In the genomic region with DNA sequence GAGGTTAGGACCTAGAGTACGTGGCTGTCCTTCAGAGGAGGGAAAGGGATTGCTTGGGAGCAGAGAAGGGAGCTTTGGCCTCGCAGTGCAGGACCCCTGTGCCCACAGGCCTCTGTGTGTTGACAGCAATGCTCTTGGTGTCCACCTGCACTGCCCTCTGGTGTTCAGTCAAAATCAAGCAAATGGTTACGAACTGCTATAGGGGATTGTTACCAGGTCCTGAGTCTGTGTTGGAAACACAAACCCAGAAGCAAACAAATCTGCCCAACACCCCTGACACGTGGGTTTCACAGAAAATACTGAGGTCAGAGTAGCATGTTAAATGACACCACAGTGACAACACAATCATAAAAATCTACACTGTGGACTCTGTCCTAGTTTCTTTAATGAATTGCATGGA, we compare ENCODE assay signal across 8 cellular contexts.
DNase-seq lines count a peak whose midpoint lies in the region; ATAC-seq and TF ChIP-seq lines count a peak whose summit lies in the region.
"Not testable (repeated sequence)": the region's sequence is repeated elsewhere in the genome, so short reads cannot be mapped to it uniquely, and the experiment has no call there.

No MANE protein-coding gene starts in this region.

- ATAC-seq in DND-41 (ENCODE audit: insufficient read depth, low read depth): not testable (repeated sequence)

- not testable (repeated sequence) for DNase-seq in A673 (ENCODE audit: low spot score); DND-41
- peak; percentile 0 for DNase-seq in H7
- peak; percentile 24 for DNase-seq in NCI-H69 (lab: John Stamatoyannopoulos, UW)
- peak; percentile 23 for DNase-seq in SW480 (ENCODE audit: low spot score)
- peak; percentile 2 for DNase-seq in cerebellar cortex (ENCODE audit: low spot score)
- peak; percentile 5 for DNase-seq in hepatocyte (ENCODE audit: low spot score)
- peak; percentile 38 for DNase-seq in nephron progenitor cell

- TF ChIP-seq CTCF in A673 (conservative IDR thresholded peaks at IDR 0.05; ENCODE audit: low read depth, low read length): peak; percentile 28; the same call in 1 of the 2 replicates
- TF ChIP-seq CTCF in DND-41 (IDR thresholded peaks at IDR 0.05; ENCODE audit: borderline replicate concordance, extremely low read depth, low read length, poor library complexity, severe bottlenecking): peak; percentile 14
- TF ChIP-seq CTCF in hepatocyte (IDR thresholded peaks at IDR 0.05; ENCODE audit: poor library complexity): peak; percentile 45
- peak; percentile 42 for TF ChIP-seq CTCF in nephron progenitor cell (IDR thresholded peaks at IDR 0.05)

- H3K9ac ChIP-seq in DND-41 (ENCODE audit: low read depth, low read length): not testable (repeated sequence)

- not testable (repeated sequence) for H3K4me1 ChIP-seq in A673 (ENCODE audit: insufficient read depth, low read length, poor library complexity, severe bottlenecking); DND-41 (ENCODE audit: insufficient read depth, low read length); hepatocyte (ENCODE audit: insufficient read depth)

- intact Hi-C loops in A673 (cut with micrococcal nuclease; ENCODE audit: unreplicated experiment): not testable (repeated sequence)

- not testable (repeated sequence) for H3K4me2 ChIP-seq in DND-41 (ENCODE audit: insufficient read depth, low read length); hepatocyte

- BruUV-seq in A673 (replicated peaks; lab: Mats Ljungman, UMichigan): not testable (repeated sequence)

- not testable (repeated sequence) for H3K9me3 Mint-ChIP-seq in nephron progenitor cell

- not testable (repeated sequence) for H3K36me3 Mint-ChIP-seq in nephron progenitor cell (ENCODE audit: low read depth)

- not testable (repeated sequence) for H3K36me3 ChIP-seq in A673 (ENCODE audit: insufficient read depth, low read length, poor library complexity, severe bottlenecking); DND-41 (ENCODE audit: insufficient read depth, low read length); H7 (replicated peaks; ENCODE audit: control insufficient read depth, insufficient read depth, low read length); hepatocyte (replicated peaks; ENCODE audit: insufficient read depth, low read depth)

- H3K4me3 ChIP-seq in A673 (ENCODE audit: low read depth, low read length, poor library complexity, severe bottlenecking); DND-41 (ENCODE audit: low read depth in 1 of 2, low read length in 2 of 2); H7 (ENCODE audit: insufficient read depth, low read depth, low read length); hepatocyte: not testable (repeated sequence)

- H3K4me1 Mint-ChIP-seq in nephron progenitor cell: not testable (repeated sequence)

- WGBS in hepatocyte (ENCODE audit: low lambda C conversion rate, missing lambda C conversion rate): 27% methylated on average over 4 of the region's 4 CpGs

- H3K27me3 Mint-ChIP-seq in nephron progenitor cell (ENCODE audit: low read depth, poor library complexity): not testable (repeated sequence)

- H3K9me3 ChIP-seq in A673 (ENCODE audit: low read depth, low read length, poor library complexity, severe bottlenecking); DND-41 (ENCODE audit: insufficient read depth, low read length, severe bottlenecking); hepatocyte (ENCODE audit: low read depth): not testable (repeated sequence)

- H2AFZ ChIP-seq in DND-41 (ENCODE audit: low read depth, low read length); hepatocyte: not testable (repeated sequence)

- H3K27ac ChIP-seq in A673 (ENCODE audit: low read depth, low read length, poor library complexity, severe bottlenecking); DND-41 (ENCODE audit: low read length); hepatocyte: not testable (repeated sequence)

- H3K27me3 ChIP-seq in A673 (replicated peaks; ENCODE audit: insufficient read depth, low read depth, low read length, poor library complexity); DND-41 (ENCODE audit: insufficient read depth, low read length, poor library complexity); H7 (ENCODE audit: control insufficient read depth, insufficient read depth, low read length); hepatocyte: not testable (repeated sequence)

- not testable (repeated sequence) for H3K79me2 ChIP-seq in DND-41 (ENCODE audit: insufficient read depth, low read length); hepatocyte

- not testable (repeated sequence) for H4K20me1 ChIP-seq in DND-41 (ENCODE audit: insufficient read depth, low read length); hepatocyte (ENCODE audit: insufficient read depth, poor library complexity, severe bottlenecking)

- POLR2A ChIA-PET in A673 (lab: Charles Lee; ENCODE audit: low non-redundant PET): not testable (repeated sequence)

- not testable (repeated sequence) for H3K4me3 Mint-ChIP-seq in nephron progenitor cell

- CTCF ChIA-PET in A673 (lab: Charles Lee): not testable (repeated sequence)

- H3K27ac Mint-ChIP-seq in nephron progenitor cell: not testable (repeated sequence)

- H3K9me2 ChIP-seq in hepatocyte (replicated peaks; ENCODE audit: insufficient read depth): not testable (repeated sequence)
